10 cellular contexts compared by ENCODE assay signal in the genomic region with DNA sequence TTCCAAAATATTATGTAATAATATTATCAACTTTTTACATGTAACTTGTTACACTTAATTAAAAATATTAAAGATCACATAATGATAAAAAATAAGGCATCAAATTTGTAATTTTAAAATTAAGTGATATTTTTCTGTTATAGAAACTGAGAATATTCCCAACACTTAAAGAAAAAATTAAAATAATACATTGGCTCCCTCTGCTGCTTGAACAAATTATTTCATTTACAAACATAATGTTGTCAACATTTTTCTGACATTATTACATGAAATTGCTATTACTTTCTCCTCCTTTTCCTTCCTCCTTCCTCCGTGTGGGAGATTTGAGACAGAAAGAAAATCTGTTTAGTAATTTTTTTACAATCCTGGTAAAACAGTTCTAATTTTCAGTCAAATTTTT. TPM values are rescaled to one million over a fixed set of nuclear protein-coding genes. Genes with fewer than 3 reads are reported as not detected.
DNase-seq lines count a peak whose midpoint lies in the region; ATAC-seq and TF ChIP-seq lines count a peak whose summit lies in the region.
"Had no signal": no experiment of that assay in that cellular context is flagged by ENCODE, and none has a peak within 500 bp of the region (broad histone marks: within the 10 kb centered on the region; RNA-seq: fewer than 3 reads in every experiment).

No MANE protein-coding gene starts in this region.

- no peaks in the 10 kb centered on the region for H3K27me3 Mint-ChIP-seq in activated T-helper 2 cell treated with anti-CD3 and anti-CD28 coated beads, Interferon-gamma antibody, Interleukin-2, Interleukin-4, amounts not matched to agents 10 μg/mL and 5 μg/mL and 100 μg/mL, durations not matched to agents 14 hours and 24 hours and 36 hours (ENCODE audit: low read depth)

- no peak for TF ChIP-seq EP300 in SK-N-SH (IDR thresholded peaks at IDR 0.05; ENCODE audit: borderline replicate concordance in 1 of 2, low read depth in 1 of 2, low read length in 1 of 2)

- H3K4me1 Mint-ChIP-seq in activated T-helper 2 cell treated with anti-CD3 and anti-CD28 coated beads, Interferon-gamma antibody, Interleukin-2, Interleukin-4, amounts not matched to agents 10 μg/mL and 5 μg/mL and 100 μg/mL, durations not matched to agents 14 hours and 24 hours and 36 hours (ENCODE audit: low read depth): no peaks in the 10 kb centered on the region
- H3K4me1 Mint-ChIP-seq: natural killer cell had no signal

- no peak overlapping the region for H3K9ac ChIP-seq in SK-N-SH

- no peak overlapping the region for H2AFZ ChIP-seq in SK-N-SH (ENCODE audit: low read depth)

- no peak for TF ChIP-seq POLR2A in testis (IDR thresholded peaks at IDR 0.05)

- H4K20me1 ChIP-seq in SK-N-SH (ENCODE audit: insufficient read depth): no peaks in the 10 kb centered on the region

- no peaks in the 10 kb centered on the region for H3K36me3 Mint-ChIP-seq in activated T-helper 2 cell treated with anti-CD3 and anti-CD28 coated beads, Interferon-gamma antibody, Interleukin-2, Interleukin-4, amounts not matched to agents 10 μg/mL and 5 μg/mL and 100 μg/mL, durations not matched to agents 14 hours and 24 hours and 36 hours (ENCODE audit: low read depth)
- H3K36me3 Mint-ChIP-seq: natural killer cell had no signal

- intact Hi-C loops in testis (cut with DNase I; ENCODE audit: low total_unique reads): no loop called here
- intact Hi-C loops in activated T-helper 2 cell treated with anti-CD3 and anti-CD28 coated beads, Interferon-gamma antibody, Interleukin-2, Interleukin-4, amounts not matched to agents 10 μg/mL and 5 μg/mL and 100 μg/mL, durations not matched to agents 14 hours and 24 hours and 36 hours (cut with micrococcal nuclease): no loop called here

- POLR2A ChIA-PET in SK-N-SH (lab: Yijun Ruan, JAX): no interaction called here

- CTCF ChIA-PET in SK-N-SH (lab: Yijun Ruan, JAX): interaction anchor here (0.7 to 1.4 kb wide), 2 partner anchors 8 to 25 kb away, joined by 3 to 4 read pairs; no protein-coding TSS in a partner anchor

- peaks cover 6% of the 10 kb centered on the region for H3F3A ChIP-seq in SK-N-SH (replicated peaks; ENCODE audit: insufficient read depth)

- no peak overlapping the region for H3K27ac Mint-ChIP-seq in activated T-helper 2 cell treated with anti-CD3 and anti-CD28 coated beads, Interferon-gamma antibody, Interleukin-2, Interleukin-4, amounts not matched to agents 10 μg/mL and 5 μg/mL and 100 μg/mL, durations not matched to agents 14 hours and 24 hours and 36 hours
- H3K27ac Mint-ChIP-seq: natural killer cell had no signal

- DNase-seq in SK-N-SH (no peak), RKO (ENCODE audit: low spot score) (peak; percentile 53), foreskin keratinocyte (no peak), testis (no peak)
- no peak for DNase-seq in activated T-helper 2 cell treated with anti-CD3 and anti-CD28 coated beads, Interferon-gamma antibody, Interleukin-2, Interleukin-4, amounts not matched to agents 10 μg/mL and 5 μg/mL and 100 μg/mL, durations not matched to agents 14 hours and 24 hours and 36 hours (ENCODE audit: low spot score)
- DNase-seq: C1 segment of cervical spinal cord, natural killer cell had no signal

- peaks cover 0 to 5% of the 10 kb centered on the region in 2 experiments; a peak in 2 of 4 replicates for H3K4me1 ChIP-seq in SK-N-SH (ENCODE audit: control insufficient read depth in 1 of 2, insufficient read depth in 2 of 2, low read depth in 1 of 2, low read length in 1 of 2)
- H3K4me1 ChIP-seq in foreskin keratinocyte: peaks cover 21% of the 10 kb centered on the region
- H3K4me1 ChIP-seq in testis: no peaks in the 10 kb centered on the region

- H3K27ac ChIP-seq in SK-N-SH (ENCODE audit: low read depth in 2 of 2, low read length in 1 of 2) (no peak overlapping the region), foreskin keratinocyte (no peak overlapping the region), testis (no peak overlapping the region)

- H3K36me3 ChIP-seq in SK-N-SH (replicated peaks in 1 of 2; ENCODE audit: control insufficient read depth in 1 of 2, insufficient read depth in 2 of 2, low read length in 1 of 2) (no peaks in the 10 kb centered on the region), testis (ENCODE audit: low read depth, missing control alignments) (no peaks in the 10 kb centered on the region)

- WGBS in SK-N-SH (ENCODE audit: low lambda C conversion rate): 0% methylated on average over 1 of the region's 1 CpG
- WGBS in testis, 2 donors: 31 to 44% methylated on average over 1 of the region's 1 CpG

- peak; percentile 17; the same call in 1 of the 2 replicates for TF ChIP-seq RAD21 in SK-N-SH (IDR thresholded peaks at IDR 0.05; ENCODE audit: low read length)

- peak; percentile 60 for TF ChIP-seq CTCF in SK-N-SH (IDR thresholded peaks at IDR 0.05)
- peak; percentile 65 for TF ChIP-seq CTCF in foreskin keratinocyte (conservative IDR thresholded peaks at IDR 0.05)
- peak; percentile 14 to 27 (median 20) for TF ChIP-seq CTCF in testis (IDR thresholded peaks at IDR 0.05)

- H3K4me3 ChIP-seq in SK-N-SH (ENCODE audit: low read depth in 2 of 2, low read length in 1 of 2) (no peak overlapping the region), testis (no peak overlapping the region)

- H3K9me2 ChIP-seq in SK-N-SH: no peaks in the 10 kb centered on the region

- H3K4me3 Mint-ChIP-seq in activated T-helper 2 cell treated with anti-CD3 and anti-CD28 coated beads, Interferon-gamma antibody, Interleukin-2, Interleukin-4, amounts not matched to agents 10 μg/mL and 5 μg/mL and 100 μg/mL, durations not matched to agents 14 hours and 24 hours and 36 hours (ENCODE audit: low read depth): no peak overlapping the region
- H3K4me3 Mint-ChIP-seq: natural killer cell had no signal

- no peaks in the 10 kb centered on the region for H3K9me3 Mint-ChIP-seq in activated T-helper 2 cell treated with anti-CD3 and anti-CD28 coated beads, Interferon-gamma antibody, Interleukin-2, Interleukin-4, amounts not matched to agents 10 μg/mL and 5 μg/mL and 100 μg/mL, durations not matched to agents 14 hours and 24 hours and 36 hours

- no peak overlapping the region for H3K4me2 ChIP-seq in SK-N-SH

- no peaks in the 10 kb centered on the region for H3K27me3 ChIP-seq in SK-N-SH (ENCODE audit: insufficient read depth)
- no peaks in the 10 kb centered on the region for H3K27me3 ChIP-seq in foreskin keratinocyte
- H3K27me3 ChIP-seq in testis: no peaks in the 10 kb centered on the region

- H3K9me3 ChIP-seq in SK-N-SH: no peaks in the 10 kb centered on the region
- H3K9me3 ChIP-seq in testis: no peaks in the 10 kb centered on the region

- no peak for ATAC-seq in SK-N-SH treated with all-trans-retinoic acid at 6 μM for 48 hours
- ATAC-seq in foreskin keratinocyte: no peak
- no peak for ATAC-seq in GM21529 (IDR thresholded peaks at IDR 0.05; ENCODE audit: unreplicated experiment)
- ATAC-seq in GM18502 (IDR thresholded peaks at IDR 0.05; ENCODE audit: poor library complexity, unreplicated experiment): no peak
- ATAC-seq: natural killer cell had no signal

- H3K79me2 ChIP-seq in SK-N-SH (ENCODE audit: insufficient read depth): no peaks in the 10 kb centered on the region

TF ChIP-seq in SK-N-SH, 30 proteins besides CTCF, POLR2A, EP300 and RAD21 (continues in another document):
- TF ChIP-seq EZH2phosphoT487 (IDR thresholded peaks at IDR 0.05; ENCODE audit: borderline replicate concordance, low read depth) (no peak), SMC3 (IDR thresholded peaks at IDR 0.05; ENCODE audit: low read depth, low read length) (no peak), MEF2A (IDR thresholded peaks at IDR 0.05; ENCODE audit: borderline replicate concordance, low read depth) (no peak), RXRA (IDR thresholded peaks at IDR 0.05; ENCODE audit: borderline replicate concordance, low read depth) (no peak), SIN3A (IDR thresholded peaks at IDR 0.05; ENCODE audit: borderline replicate concordance, low read depth, low read length) (no peak), TCF12 (IDR thresholded peaks at IDR 0.05) (no peak), FOXM1 (IDR thresholded peaks at IDR 0.05; ENCODE audit: low read depth) (no peak)
- TF ChIP-seq, protein P1, sequence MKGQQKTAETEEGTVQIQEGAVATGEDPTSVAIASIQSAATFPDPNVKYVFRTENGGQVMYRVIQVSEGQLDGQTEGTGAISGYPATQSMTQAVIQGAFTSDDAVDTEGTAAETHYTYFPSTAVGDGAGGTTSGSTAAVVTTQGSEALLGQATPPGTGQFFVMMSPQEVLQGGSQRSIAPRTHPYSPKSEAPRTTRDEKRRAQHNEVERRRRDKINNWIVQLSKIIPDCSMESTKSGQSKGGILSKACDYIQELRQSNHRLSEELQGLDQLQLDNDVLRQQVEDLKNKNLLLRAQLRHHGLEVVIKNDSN (IDR thresholded peaks at IDR 0.05; ENCODE audit: borderline replicate concordance, low read depth): no peak

TF ChIP-seq in SK-N-SH treated with all-trans-retinoic acid at 6 μM for 48 hours, 23 proteins besides CTCF, POLR2A, EP300 and RAD21:
- TF ChIP-seq, protein P2, sequence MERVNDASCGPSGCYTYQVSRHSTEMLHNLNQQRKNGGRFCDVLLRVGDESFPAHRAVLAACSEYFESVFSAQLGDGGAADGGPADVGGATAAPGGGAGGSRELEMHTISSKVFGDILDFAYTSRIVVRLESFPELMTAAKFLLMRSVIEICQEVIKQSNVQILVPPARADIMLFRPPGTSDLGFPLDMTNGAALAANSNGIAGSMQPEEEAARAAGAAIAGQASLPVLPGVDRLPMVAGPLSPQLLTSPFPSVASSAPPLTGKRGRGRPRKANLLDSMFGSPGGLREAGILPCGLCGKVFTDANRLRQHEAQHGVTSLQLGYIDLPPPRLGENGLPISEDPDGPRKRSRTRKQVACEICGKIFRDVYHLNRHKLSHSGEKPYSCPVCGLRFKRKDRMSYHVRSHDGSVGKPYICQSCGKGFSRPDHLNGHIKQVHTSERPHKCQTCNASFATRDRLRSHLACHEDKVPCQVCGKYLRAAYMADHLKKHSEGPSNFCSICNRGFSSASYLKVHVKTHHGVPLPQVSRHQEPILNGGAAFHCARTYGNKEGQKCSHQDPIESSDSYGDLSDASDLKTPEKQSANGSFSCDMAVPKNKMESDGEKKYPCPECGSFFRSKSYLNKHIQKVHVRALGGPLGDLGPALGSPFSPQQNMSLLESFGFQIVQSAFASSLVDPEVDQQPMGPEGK (CRISPR knock-in tag; IDR thresholded peaks at IDR 0.05; ENCODE audit: borderline replicate concordance): no peak

RNA-seq across cellular contexts. Expression of a gene that starts 42.3 kb away (rescaled TPM):
- polyA plus RNA-seq in SK-N-SH (2012; rRNA removed): 0.02 and 0.05 TPM in 2 replicates
- 0.04 and 0.05 TPM in 2 replicates for polyA plus RNA-seq in SK-N-SH (2012; cell fraction: cytosol; rRNA removed)
- polyA plus RNA-seq in SK-N-SH (2012; cell fraction: nucleus; rRNA removed): 0.11 and 0.14 TPM in 2 replicates
- total RNA-seq in foreskin keratinocyte: 5.7 and 5.9 TPM in 2 replicates
- 0.82 and 1.0 TPM in 2 replicates for polyA plus RNA-seq in foreskin keratinocyte
- 10 to 100 TPM; 23.1 to 25.6 TPM for total RNA-seq in testis
- polyA plus RNA-seq in testis (ENCODE audit: insufficient read depth, low read depth, low replicate concordance): 4.5 TPM
- 0.53 TPM in 1 of 2 replicates, not detected in the other for total RNA-seq in activated T-helper 2 cell treated with anti-CD3 and anti-CD28 coated beads, Interferon-gamma antibody, Interleukin-2, Interleukin-4, amounts not matched to agents 10 μg/mL and 5 μg/mL and 100 μg/mL, durations not matched to agents 14 hours and 24 hours and 36 hours
- total RNA-seq: natural killer cell had no signal
